Comparison of ENCODE assay signal across 21 cellular contexts in the genomic region with DNA sequence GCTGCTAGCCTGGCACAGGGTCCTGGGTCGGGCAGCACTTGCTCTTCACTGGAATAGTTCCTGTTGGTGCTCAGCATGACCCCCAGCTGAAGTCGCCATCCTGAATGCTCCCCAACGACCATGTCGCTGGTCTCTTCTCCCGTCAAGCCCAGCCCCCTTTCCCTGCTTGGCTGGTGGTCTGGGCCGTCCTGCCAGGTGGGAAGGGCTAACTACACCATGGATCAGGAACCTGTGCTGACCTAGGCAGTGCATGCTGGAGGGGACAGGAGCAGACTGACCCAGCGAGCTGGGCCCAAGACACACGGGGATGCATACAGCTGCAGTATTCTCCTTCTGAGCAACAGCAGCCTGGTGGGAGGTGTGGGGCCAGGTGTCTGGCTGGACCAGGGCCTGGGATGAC.
"Had no signal": no experiment of that assay in that cellular context is flagged by ENCODE, and none has a peak within 500 bp of the region (broad histone marks: within the 10 kb centered on the region; RNA-seq: fewer than 3 reads in every experiment).

No MANE protein-coding gene starts in this region.

- H3K27ac ChIP-seq: epithelial cell of prostate, gastroesophageal sphincter, pancreas, SJCRH30, suprapubic skin, VCaP had no signal

- H3K36me3 Mint-ChIP-seq: memory B cell had no signal

- H3K27me3 ChIP-seq: adrenal gland, gastroesophageal sphincter, left lung, pancreas, SJCRH30, suprapubic skin, upper lobe of left lung had no signal

- H3K36me3 ChIP-seq: SJCRH30 had no signal

- H3K4me3 Mint-ChIP-seq: memory B cell; nephron progenitor cell; stimulated activated effector memory CD8-positive, alpha-beta T cell treated with anti-CD3 and anti-CD28 coated beads, Interleukin-12 subunit alpha, Interleukin-12 subunit beta, amount 100 ng/mL, for 72 hours had no signal

- H3K9me3 ChIP-seq: adrenal gland, gastroesophageal sphincter, left lung, pancreas, SJCRH30, suprapubic skin, upper lobe of left lung had no signal

- ATAC-seq: gastroesophageal sphincter; left lung; pancreas; right cardiac atrium; stimulated activated effector memory CD8-positive, alpha-beta T cell treated with anti-CD3 and anti-CD28 coated beads, Interleukin-12 subunit alpha, Interleukin-12 subunit beta, amount 100 ng/mL, for 72 hours had no signal

- H3K4me2 ChIP-seq: smooth muscle cell had no signal

- DNase-seq: activated CD4-positive, alpha-beta T cell treated with anti-CD3 and anti-CD28 coated beads, Interleukin-2, amount 50 U/mL, for 1 hour; activated gamma-delta T cell treated with Interleukin-2 at 50 U/mL for 16 hours; activated T-cell treated with anti-CD3 and anti-CD28 coated beads, Interleukin-2, amount 50 U/mL, for 48 hours; caudate nucleus; effector CD8-positive, alpha-beta T cell; islet precursor cell; left lung; nephron progenitor cell; pancreas; SJCRH30 had no signal

- H3K27me3 Mint-ChIP-seq: memory B cell had no signal

- H3K9me3 Mint-ChIP-seq: memory B cell; nephron progenitor cell; stimulated activated effector memory CD8-positive, alpha-beta T cell treated with anti-CD3 and anti-CD28 coated beads, Interleukin-12 subunit alpha, Interleukin-12 subunit beta, amount 100 ng/mL, for 72 hours had no signal

- H3K27ac Mint-ChIP-seq: memory B cell; nephron progenitor cell; stimulated activated effector memory CD8-positive, alpha-beta T cell treated with anti-CD3 and anti-CD28 coated beads, Interleukin-12 subunit alpha, Interleukin-12 subunit beta, amount 100 ng/mL, for 72 hours had no signal

- H3K4me3 ChIP-seq: adrenal gland, coronary artery, gastroesophageal sphincter, left lung, pancreas, SJCRH30, smooth muscle cell, suprapubic skin, upper lobe of left lung had no signal
